Comparison of ENCODE assay signal across 13 cellular contexts in the genomic region with DNA sequence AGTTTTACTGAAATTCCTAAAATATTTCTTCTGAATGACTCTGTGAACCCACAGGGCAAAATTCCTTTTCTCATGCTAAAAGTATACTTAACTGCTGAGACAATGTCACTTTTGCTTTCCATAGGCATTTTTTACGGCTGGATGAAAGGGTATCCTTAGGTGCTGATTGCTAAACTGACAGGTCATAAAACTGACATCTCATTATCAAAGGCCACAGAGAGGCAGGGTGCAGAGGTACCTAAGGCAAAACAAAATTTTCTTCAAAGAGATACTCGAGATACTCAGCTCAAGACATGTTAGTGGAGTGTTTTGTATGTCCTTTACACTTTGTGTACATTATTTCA.
A peak's percentile ranks its signal among the peaks of the same experiment; 100 is the strongest.
DNase-seq lines count a peak whose midpoint lies in the region; ATAC-seq, FAIRE-seq and TF ChIP-seq lines count a peak whose summit lies in the region.
"Had no signal": no experiment of that assay in that cellular context is flagged by ENCODE, and none has a peak within 500 bp of the region (broad histone marks: within the 10 kb centered on the region; RNA-seq: fewer than 3 reads in every experiment).

No MANE protein-coding gene starts in this region.

- peaks cover 2% of the 10 kb centered on the region for H3K9me3 Mint-ChIP-seq in astrocyte (ENCODE audit: unreplicated experiment)
- H3K9me3 Mint-ChIP-seq in effector memory CD8-positive, alpha-beta T cell = no peaks in the 10 kb centered on the region
- H3K9me3 Mint-ChIP-seq: activated naive CD8-positive, alpha-beta T cell treated with anti-CD3 and anti-CD28 coated beads, Interleukin-2, amount 50 U/mL, for 24 hours; T-cell had no signal

- H3K27ac ChIP-seq in AG04450 (ENCODE audit: low read depth, low read length) = peak overlapping the region; percentile 68
- peak overlapping the region; percentile 86 for H3K27ac ChIP-seq in astrocyte (ENCODE audit: low read depth, low read length)
- H3K27ac ChIP-seq: BLaER1, left ventricle myocardium inferior had no signal

- H3K27me3 Mint-ChIP-seq in astrocyte (ENCODE audit: low read depth, unreplicated experiment) = no peaks in the 10 kb centered on the region
- H3K27me3 Mint-ChIP-seq in effector memory CD8-positive, alpha-beta T cell = no peaks in the 10 kb centered on the region
- H3K27me3 Mint-ChIP-seq: activated naive CD8-positive, alpha-beta T cell treated with anti-CD3 and anti-CD28 coated beads, Interleukin-2, amount 50 U/mL, for 24 hours; T-cell had no signal

- ATAC-seq in effector memory CD8-positive, alpha-beta T cell (replicated peaks) = no peak
- ATAC-seq: activated naive CD8-positive, alpha-beta T cell treated with anti-CD3 and anti-CD28 coated beads, Interleukin-2, amount 50 U/mL, for 24 hours; T-cell had no signal

- no peaks in the 10 kb centered on the region for H4K20me1 ChIP-seq in astrocyte (ENCODE audit: insufficient read depth, low read length)
- H4K20me1 ChIP-seq: BLaER1 had no signal

- H3K9me3 ChIP-seq in AG04450 (ENCODE audit: control insufficient read depth, insufficient read depth, low read length) (no peaks in the 10 kb centered on the region), astrocyte (ENCODE audit: insufficient read depth, low read depth, low read length) (no peaks in the 10 kb centered on the region)
- H3K9me3 ChIP-seq: BLaER1, left ventricle myocardium inferior had no signal

- TF ChIP-seq CTCF in AG04450 (IDR thresholded peaks at IDR 0.05; ENCODE audit: low read depth, low read length) = no peak
- no peak for TF ChIP-seq CTCF in astrocyte (IDR thresholded peaks at IDR 0.05; ENCODE audit: insufficient read depth, low read depth, low read length)

- DNase-seq in AG04450 (ENCODE audit: low read depth, low spot score) = no peak
- DNase-seq in HS-27A (ENCODE audit: low read depth) = peak; percentile 56
- peak; percentile 72 for DNase-seq in astrocyte (ENCODE audit: low read depth)
- DNase-seq in islet precursor cell = peak; percentile 77
- no peak for DNase-seq in OCI-M2 (lab: John Stamatoyannopoulos, UW; ENCODE audit: unreplicated experiment)
- no peak for DNase-seq in NCI-H1092 treated with DMSO at 0.1 percent for 48 hours (lab: John Stamatoyannopoulos, UW)
- DNase-seq in ureter (ENCODE audit: low spot score) = no peak
- DNase-seq in effector memory CD8-positive, alpha-beta T cell = no peak
- DNase-seq: activated naive CD8-positive, alpha-beta T cell treated with anti-CD3 and anti-CD28 coated beads, Interleukin-2, amount 50 U/mL, for 24 hours; left ventricle myocardium inferior; NCI-H2227 treated with DMSO at 0.1 percent for 48 hours; T-cell had no signal

- peak overlapping the region; percentile 82 for H3K4me2 ChIP-seq in astrocyte (ENCODE audit: low read length)
- H3K4me2 ChIP-seq: BLaER1 had no signal

- H3K36me3 Mint-ChIP-seq in astrocyte (ENCODE audit: low read depth, unreplicated experiment) = no peaks in the 10 kb centered on the region
- H3K36me3 Mint-ChIP-seq in effector memory CD8-positive, alpha-beta T cell (ENCODE audit: insufficient read depth) = no peaks in the 10 kb centered on the region
- H3K36me3 Mint-ChIP-seq: T-cell had no signal

- H3K36me3 ChIP-seq in astrocyte (ENCODE audit: insufficient read depth, low read length) = no peaks in the 10 kb centered on the region
- H3K36me3 ChIP-seq: BLaER1, left ventricle myocardium inferior had no signal

- peak overlapping the region; percentile 96 for H3K27ac Mint-ChIP-seq in astrocyte (ENCODE audit: unreplicated experiment)
- H3K27ac Mint-ChIP-seq in effector memory CD8-positive, alpha-beta T cell = no peak overlapping the region
- H3K27ac Mint-ChIP-seq: activated naive CD8-positive, alpha-beta T cell treated with anti-CD3 and anti-CD28 coated beads, Interleukin-2, amount 50 U/mL, for 24 hours; T-cell had no signal

- FAIRE-seq in astrocyte (lab: Jason Lieb, UNC) = peak; percentile 77

- H3K4me3 ChIP-seq in AG04450 (ENCODE audit: low read depth, low read length) (peak overlapping the region; percentile 31), astrocyte (ENCODE audit: insufficient read depth, low read depth, low read length) (peak overlapping the region; percentile 36)
- H3K4me3 ChIP-seq: BLaER1, left ventricle myocardium inferior had no signal

- H3K79me2 ChIP-seq in astrocyte (ENCODE audit: insufficient read depth, low read length) = no peaks in the 10 kb centered on the region

- CTCF ChIA-PET in AG04450 (lab: Charles Lee) = interaction anchor here (1.1 kb wide), 1 partner anchor 33 kb away, joined by 3 read pairs; no protein-coding TSS in a partner anchor

- no peaks in the 10 kb centered on the region for H3K27me3 ChIP-seq in AG04450 (ENCODE audit: control insufficient read depth, insufficient read depth, low read length)
- no peaks in the 10 kb centered on the region for H3K27me3 ChIP-seq in astrocyte (ENCODE audit: insufficient read depth, low read length)
- H3K27me3 ChIP-seq: BLaER1 had no signal

- peaks cover 33% of the 10 kb centered on the region for H3K4me1 Mint-ChIP-seq in astrocyte (ENCODE audit: low read depth, unreplicated experiment)
- no peaks in the 10 kb centered on the region for H3K4me1 Mint-ChIP-seq in effector memory CD8-positive, alpha-beta T cell (ENCODE audit: low read depth in 2 of 2)

- peak overlapping the region; percentile 65 for H3K9ac ChIP-seq in astrocyte (ENCODE audit: low read length)
- H3K9ac ChIP-seq: BLaER1 had no signal

- peaks cover 10% of the 10 kb centered on the region for H3K4me1 ChIP-seq in astrocyte (ENCODE audit: insufficient read depth, low read length)
- H3K4me1 ChIP-seq: BLaER1, left ventricle myocardium inferior had no signal

- POLR2A ChIA-PET in AG04450 (lab: Yijun Ruan, JAX) = interaction anchor here (1.7 kb wide), 1 partner anchor 32 kb away, joined by 6 read pairs; no protein-coding TSS in a partner anchor

- no peak overlapping the region for H3K4me3 Mint-ChIP-seq in astrocyte (ENCODE audit: unreplicated experiment)
- H3K4me3 Mint-ChIP-seq in effector memory CD8-positive, alpha-beta T cell = no peak overlapping the region
- H3K4me3 Mint-ChIP-seq: activated naive CD8-positive, alpha-beta T cell treated with anti-CD3 and anti-CD28 coated beads, Interleukin-2, amount 50 U/mL, for 24 hours; T-cell had no signal

- H2AFZ ChIP-seq in astrocyte (ENCODE audit: low read depth, low read length) = no peak overlapping the region

Comparison
In these comparisons a context has a peak if more than half of its experiments do, and no peak if none do; other contexts are left out.
1. DNase-seq: peak in HS-27A (single experiment), astrocyte (single experiment) and islet precursor cell (single experiment); none in AG04450 (single experiment), OCI-M2 (single experiment), NCI-H1092 treated with DMSO at 0.1 percent for 48 hours (single experiment), ureter (single experiment) and effector memory CD8-positive, alpha-beta T cell (0 of 3).